ENCODE assay signal across 22 cellular contexts in genomic region chr5:42870882-42871418, GRCh38. TPM values are rescaled to one million over a fixed set of nuclear protein-coding genes. Genes with fewer than 3 reads are reported as not detected.
A peak's percentile ranks its signal among the peaks of the same experiment; 100 is the strongest.
DNase-seq lines count a peak whose midpoint lies in the region; ATAC-seq and TF ChIP-seq lines count a peak whose summit lies in the region.
"Had no signal": no experiment of that assay in that cellular context is flagged by ENCODE, and none has a peak within 500 bp of the region (broad histone marks: within the 10 kb centered on the region; RNA-seq: fewer than 3 reads in every experiment).

No MANE protein-coding gene starts in this region.

- peak; percentile 78 for ATAC-seq in foreskin keratinocyte
- ATAC-seq in upper lobe of left lung (ENCODE audit: low FRiP score in 2 of 2) = no peak
- no peak for ATAC-seq in left lung
- ATAC-seq in natural killer cell = no peak
- ATAC-seq: effector memory CD8-positive, alpha-beta T cell; left cardiac atrium; stimulated activated naive CD8-positive, alpha-beta T cell treated with anti-CD3 and anti-CD28 coated beads, Interleukin-15, amount 100 ng/mL, for 72 hours had no signal

- intact Hi-C loops in left lung (cut with DNase I) (loop anchor here in 1 of 2 donors (10.0 kb wide), 1 partner anchor 56 kb away; the partner anchor contains the start of gene SELENOP), natural killer cell (cut with micrococcal nuclease) (no loop called here)

- H3K4me1 ChIP-seq in foreskin keratinocyte (no peaks in the 10 kb centered on the region), upper lobe of left lung (peaks cover 3 to 5% (median 4%) of the 10 kb centered on the region in 4 donors), left lung (peaks cover 0 to 6% of the 10 kb centered on the region in 2 donors)

- TF ChIP-seq CTCF in HFFc6 (IDR thresholded peaks at IDR 0.05) (no peak), foreskin keratinocyte (conservative IDR thresholded peaks at IDR 0.05) (no peak), upper lobe of left lung (IDR thresholded peaks at IDR 0.05) (no peak), left lung (IDR thresholded peaks at IDR 0.05) (no peak), natural killer cell (IDR thresholded peaks at IDR 0.05) (no peak)

- H3K4me1 Mint-ChIP-seq in HFFc6 (ENCODE audit: low read depth) (no peaks in the 10 kb centered on the region), natural killer cell (peaks cover 6% of the 10 kb centered on the region in 2 donors)
- H3K4me1 Mint-ChIP-seq: central memory CD8-positive, alpha-beta T cell had no signal

- TF ChIP-seq EP300 in upper lobe of left lung (IDR thresholded peaks at IDR 0.05) = no peak

- no peak overlapping the region for H3K27ac Mint-ChIP-seq in HFFc6
- no peak overlapping the region for H3K27ac Mint-ChIP-seq in natural killer cell
- H3K27ac Mint-ChIP-seq: CD4-positive, alpha-beta memory T cell; effector memory CD8-positive, alpha-beta T cell; stimulated activated naive CD8-positive, alpha-beta T cell treated with anti-CD3 and anti-CD28 coated beads, Interleukin-15, amount 100 ng/mL, for 72 hours had no signal

- H3K36me3 Mint-ChIP-seq in HFFc6 (ENCODE audit: low read depth) = no peaks in the 10 kb centered on the region
- peaks cover 11% of the 10 kb centered on the region for H3K36me3 Mint-ChIP-seq in natural killer cell

- peaks cover 7% of the 10 kb centered on the region for H3K27me3 ChIP-seq in foreskin keratinocyte
- no peaks in the 10 kb centered on the region for H3K27me3 ChIP-seq in upper lobe of left lung
- no peaks in the 10 kb centered on the region for H3K27me3 ChIP-seq in left lung
- H3K27me3 ChIP-seq: ovary, right lobe of liver had no signal

- 82 to 88% methylated on average over 1 to 4 of the region's 4 CpGs for WGBS in upper lobe of left lung, 2 donors

- no peaks in the 10 kb centered on the region for H3K9me3 ChIP-seq in upper lobe of left lung
- H3K9me3 ChIP-seq in left lung = peaks cover 0 to 11% of the 10 kb centered on the region in 2 donors
- H3K9me3 ChIP-seq: ovary, right lobe of liver, SK-N-SH had no signal

- H3K9me3 Mint-ChIP-seq in HFFc6 (no peaks in the 10 kb centered on the region; the same call in 1 of the 2 replicates), natural killer cell (no peaks in the 10 kb centered on the region)
- H3K9me3 Mint-ChIP-seq: central memory CD8-positive, alpha-beta T cell had no signal

- H3K27ac ChIP-seq in foreskin keratinocyte (no peak overlapping the region), upper lobe of left lung (no peak overlapping the region), left lung (no peak overlapping the region)
- H3K27ac ChIP-seq: ovary, PC-9, right lobe of liver had no signal

- H3K4me3 ChIP-seq in upper lobe of left lung (no peak overlapping the region), left lung (no peak overlapping the region)
- H3K4me3 ChIP-seq: ovary, PC-9, right lobe of liver had no signal

- H3K4me3 Mint-ChIP-seq in HFFc6 (no peak overlapping the region), natural killer cell (no peak overlapping the region)
- H3K4me3 Mint-ChIP-seq: CD4-positive, alpha-beta memory T cell; central memory CD8-positive, alpha-beta T cell; effector memory CD8-positive, alpha-beta T cell; stimulated activated naive CD8-positive, alpha-beta T cell treated with anti-CD3 and anti-CD28 coated beads, Interleukin-15, amount 100 ng/mL, for 72 hours had no signal

- no peak for TF ChIP-seq POLR2A in upper lobe of left lung (IDR thresholded peaks at IDR 0.05)

- DNase-seq in HFFc6 = peak; percentile 9
- DNase-seq in amniotic epithelial cell (ENCODE audit: low read depth) = peak; percentile 72
- DNase-seq in foreskin keratinocyte = peak in 1 of 2 donors; percentile 59
- peak; percentile 64 for DNase-seq in myocyte (ENCODE audit: low read depth)
- no peak for DNase-seq in upper lobe of left lung
- no peak for DNase-seq in left lung
- DNase-seq in HCEC 1CT = no peak
- DNase-seq in natural killer cell = no peak
- DNase-seq: CD4-positive, alpha-beta memory T cell; DMS79; effector memory CD8-positive, alpha-beta T cell; hippocampal formation; KBM-7; left cardiac atrium; NCI-H1092 treated with DMSO at 0.1 percent for 48 hours; NCI-H526 treated with DMSO at 0.1 percent for 48 hours; ovary; PC-9; right lobe of liver; SK-N-SH; stimulated activated naive CD8-positive, alpha-beta T cell treated with anti-CD3 and anti-CD28 coated beads, Interleukin-15, amount 100 ng/mL, for 72 hours had no signal

- H3K27me3 Mint-ChIP-seq in HFFc6 (ENCODE audit: insufficient read depth) (peaks cover 3% of the 10 kb centered on the region), natural killer cell (ENCODE audit: low read depth in 2 of 2) (peaks cover 13 to 23% of the 10 kb centered on the region in 2 donors)

- no peaks in the 10 kb centered on the region for H3K36me3 ChIP-seq in upper lobe of left lung
- H3K36me3 ChIP-seq in left lung = no peaks in the 10 kb centered on the region
- H3K36me3 ChIP-seq: ovary, right lobe of liver had no signal

RNA-seq across cellular contexts. Expression of gene SELENOP, which starts 59.3 kb away (rescaled TPM):
- under 1 TPM in 4 of 6 experiments, not detected in 2; 0.33 to 0.63 (median 0.47) TPM for total RNA-seq in HFFc6 (2021; fragmentation: NEBNext Ultra II Directional; extraction: Animal tissue kit (Norgen Biotek cat#: 25700))
- total RNA-seq in foreskin keratinocyte (10.2 and 11.3 TPM in 2 replicates), myocyte (45.9 and 84.9 TPM in 2 replicates), upper lobe of left lung (100 to 1,000 TPM; 222 to 828 (median 490) TPM), left lung (100 to 1,000 TPM; 605 to 636 TPM), natural killer cell (1 to 10 TPM in 2 of 3 donors, under 1 TPM in 1; 0.75 to 1.8 (median 1.1) TPM)
- 7.0 and 7.6 TPM in 2 replicates for polyA plus RNA-seq in foreskin keratinocyte
- polyA plus RNA-seq in myocyte (2012) = 20.5 TPM

Comparison
In these comparisons a context has a peak if more than half of its experiments do, and no peak if none do; other contexts are left out.
1. DNase-seq: peak in HFFc6 (single experiment), amniotic epithelial cell (single experiment) and myocyte (single experiment); none in upper lobe of left lung (0 of 2), left lung (0 of 2), HCEC 1CT (single experiment) and natural killer cell (single experiment).